In genomic region chr18:27353273-27353672, GRCh38 we compare ENCODE assay signal across 32 cellular contexts.
"Had no signal": no experiment of that assay in that cellular context is flagged by ENCODE, and none has a peak within 500 bp of the region (broad histone marks: within the 10 kb centered on the region; RNA-seq: fewer than 3 reads in every experiment).

No MANE protein-coding gene starts in this region.

- H3K27me3 ChIP-seq: adrenal gland, ascending aorta, cardiac muscle cell had no signal

- DNase-seq: activated B cell treated with CpG ODN at 0.5 μM for 24 hours; activated CD4-positive, alpha-beta memory T cell treated with anti-CD3 and anti-CD28 coated beads for 36 hours; activated CD4-positive, alpha-beta T cell treated with anti-CD3 and anti-CD28 coated beads for 4 hours; activated CD4-positive, alpha-beta T cell treated with anti-CD3 and anti-CD28 coated beads, Interleukin-2, amount 10 ng/mL, durations not matched to agents 24 days and 14 days; activated CD4-positive, alpha-beta T cell treated with anti-CD3 and anti-CD28 coated beads, Interleukin-2, amount 50 U/mL, for 1 hour; activated CD4-positive, alpha-beta T cell treated with anti-CD3 and anti-CD28 coated beads, Interleukin-2, amount 50 U/mL, for 4 hours; activated CD4-positive, CD25-positive, alpha-beta regulatory T cell treated with anti-CD3 and anti-CD28 coated beads, Interleukin-2, amount 50 U/mL, for 72 hours; activated CD8-positive, alpha-beta memory T cell treated with anti-CD3 and anti-CD28 coated beads, Interleukin-2, amount 50 U/mL, for 4 hours; activated CD8-positive, alpha-beta T cell treated with anti-CD3 and anti-CD28 coated beads for 36 hours; activated effector memory CD4-positive, alpha-beta T cell treated with anti-CD3 and anti-CD28 coated beads, Interleukin-2, amount 50 U/mL, for 16 hours; activated gamma-delta T cell treated with Interleukin-2 at 50 U/mL for 16 hours; activated naive CD4-positive, alpha-beta T cell; activated naive CD4-positive, alpha-beta T cell treated with anti-CD3 and anti-CD28 coated beads for 36 hours; activated naive CD4-positive, alpha-beta T cell treated with anti-CD3 and anti-CD28 coated beads, Interleukin-2, amount 50 U/mL, for 16 hours; activated naive CD8-positive, alpha-beta T cell treated with anti-CD3 and anti-CD28 coated beads for 36 hours; activated T-cell treated with anti-CD3 and anti-CD28 coated beads for 4 hours; activated T-cell treated with anti-CD3 and anti-CD28 coated beads, Interleukin-2, amount 50 U/mL, for 1 hour; activated T-cell treated with anti-CD3 and anti-CD28 coated beads, Interleukin-2, amount 50 U/mL, for 4 hours; activated T-cell treated with anti-CD3 and anti-CD28 coated beads, Interleukin-2, amount 50 U/mL, for 72 hours; adrenal gland; amniotic stem cell; caudate nucleus; cerebellar nuclear complex; T-helper 2 cell; T-helper 9 cell had no signal

- H3K27ac ChIP-seq: adrenal gland, ascending aorta, cardiac muscle cell, VCaP had no signal

- H3K9me3 ChIP-seq: adrenal gland, ascending aorta had no signal

- H3K36me3 ChIP-seq: adrenal gland, ascending aorta, cardiac muscle cell had no signal

- H3K4me3 ChIP-seq: adrenal gland, ascending aorta, cardiac muscle cell had no signal

- H3K4me1 ChIP-seq: adrenal gland, ascending aorta had no signal

- FAIRE-seq: bronchial epithelial cell, TTC549 had no signal

- ATAC-seq: activated CD8-positive, alpha-beta T cell treated with anti-CD3 and anti-CD28 coated beads for 36 hours; activated naive CD4-positive, alpha-beta T cell treated with anti-CD3 and anti-CD28 coated beads, Interleukin-2, amount 50 U/mL, for 72 hours; activated T-cell treated with anti-CD3 and anti-CD28 coated beads, Interleukin-2, amount 50 U/mL, for 4 hours; activated T-cell treated with anti-CD3 and anti-CD28 coated beads, Interleukin-2, amount 50 U/mL, for 72 hours; activated T-helper 17 cell treated with anti-CD3 and anti-CD28 coated beads, Interleukin-2, amount 50 U/mL, for 72 hours had no signal
